13 cellular contexts compared by ENCODE assay signal in genomic region chr2:105261061-105261460, GRCh38. TPM values are rescaled to one million over a fixed set of nuclear protein-coding genes. Genes with fewer than 3 reads are reported as not detected.
DNase-seq lines count a peak whose midpoint lies in the region; ATAC-seq, FAIRE-seq and TF ChIP-seq lines count a peak whose summit lies in the region.
"Had no signal": no experiment of that assay in that cellular context is flagged by ENCODE, and none has a peak within 500 bp of the region (broad histone marks: within the 10 kb centered on the region; RNA-seq: fewer than 3 reads in every experiment).

No MANE protein-coding gene starts in this region.

- peaks cover 18% of the 10 kb centered on the region for H3K36me3 Mint-ChIP-seq in activated CD4-positive, alpha-beta T cell treated with anti-CD3 and anti-CD28 coated beads for 36 hours (ENCODE audit: low read depth)

- peaks cover 6% of the 10 kb centered on the region for H3K4me1 ChIP-seq in keratinocyte (ENCODE audit: control insufficient read depth, extremely low read depth, insufficient read depth, low read length)

- peaks cover 2% of the 10 kb centered on the region for H3K27me3 Mint-ChIP-seq in activated CD4-positive, alpha-beta T cell treated with anti-CD3 and anti-CD28 coated beads for 36 hours
- H3K27me3 Mint-ChIP-seq: stimulated activated naive CD8-positive, alpha-beta T cell treated with anti-CD3 and anti-CD28 coated beads, Interleukin-15, Interleukin-2, amounts not matched to agents 100 ng/mL and 50 ng/mL, for 24 hours had no signal

- no peak overlapping the region for H3K4me3 Mint-ChIP-seq in activated CD4-positive, alpha-beta T cell treated with anti-CD3 and anti-CD28 coated beads for 36 hours
- H3K4me3 Mint-ChIP-seq: activated T-cell treated with anti-CD3 and anti-CD28 coated beads, Interleukin-2, amount 50 U/mL, for 4 hours; stimulated activated naive CD8-positive, alpha-beta T cell treated with anti-CD3 and anti-CD28 coated beads, Interleukin-15, Interleukin-2, amounts not matched to agents 100 ng/mL and 50 ng/mL, for 24 hours had no signal

- dilution Hi-C loops in keratinocyte (cut with MboI; ENCODE audit: extremely low pct_ligation_motif_present, low sequenced_read_pairs): no loop called here

- no peak for FAIRE-seq in keratinocyte (lab: Jason Lieb, UNC)

- in situ Hi-C loops in astrocyte of the cerebellum (cut with HindIII; ENCODE audit: low sequenced_read_pairs): no loop called here

- H3K9me1 ChIP-seq in keratinocyte (ENCODE audit: control insufficient read depth, extremely low read depth, insufficient read depth, low read length): no peaks in the 10 kb centered on the region

- intact Hi-C loops in activated CD4-positive, alpha-beta T cell treated with anti-CD3 and anti-CD28 coated beads for 36 hours (cut with DNase I, micrococcal nuclease): no loop called here
- intact Hi-C loops in posterior cingulate gyrus (cut with DNase I): no loop called here

- H3K4me2 ChIP-seq in keratinocyte (ENCODE audit: control insufficient read depth, extremely low read depth, insufficient read depth, low read depth, low read length): peak overlapping the region; percentile 29

- no peak overlapping the region for H2AFZ ChIP-seq in keratinocyte (ENCODE audit: control insufficient read depth, low read length)

- no peaks in the 10 kb centered on the region for H3K79me2 ChIP-seq in keratinocyte (ENCODE audit: control insufficient read depth, insufficient read depth, low read length)

- TF ChIP-seq CTCF in astrocyte of the cerebellum (IDR thresholded peaks at IDR 0.05; ENCODE audit: low read depth, low read length, missing control alignments) (no peak), keratinocyte (optimal IDR thresholded peaks at IDR 0.05 in 1 of 3, IDR thresholded peaks at IDR 0.05 in 1 of 3, conservative IDR thresholded peaks at IDR 0.05 in 1 of 3; ENCODE audit: extremely low read depth in 1 of 3, insufficient read depth in 2 of 3, low read length in 3 of 3) (no peak)

- no peak overlapping the region for H3K9ac ChIP-seq in keratinocyte (ENCODE audit: control insufficient read depth, extremely low read depth, insufficient read depth, low read length)

- no peaks in the 10 kb centered on the region for H3K27me3 ChIP-seq in keratinocyte (ENCODE audit: control insufficient read depth, extremely low read depth, insufficient read depth, low read length)

- H3K9me3 ChIP-seq in keratinocyte (ENCODE audit: control insufficient read depth, low read depth, low read length): no peaks in the 10 kb centered on the region

- ATAC-seq in activated CD4-positive, alpha-beta T cell treated with anti-CD3 and anti-CD28 coated beads for 36 hours: no peak
- no peak for ATAC-seq in GM21515 (IDR thresholded peaks at IDR 0.05; ENCODE audit: unreplicated experiment)
- ATAC-seq: activated T-cell treated with anti-CD3 and anti-CD28 coated beads, Interleukin-2, amount 50 U/mL, for 4 hours had no signal

- no peaks in the 10 kb centered on the region for H3K9me3 Mint-ChIP-seq in activated CD4-positive, alpha-beta T cell treated with anti-CD3 and anti-CD28 coated beads for 36 hours (ENCODE audit: low read depth)
- H3K9me3 Mint-ChIP-seq: activated T-cell treated with anti-CD3 and anti-CD28 coated beads, Interleukin-2, amount 50 U/mL, for 4 hours; stimulated activated naive CD8-positive, alpha-beta T cell treated with anti-CD3 and anti-CD28 coated beads, Interleukin-15, Interleukin-2, amounts not matched to agents 100 ng/mL and 50 ng/mL, for 24 hours had no signal

- DNase-seq in A172 (ENCODE audit: low spot score) (peak; percentile 75), HK-2 (ENCODE audit: unreplicated experiment) (peak; percentile 82), astrocyte of the cerebellum (ENCODE audit: low read depth) (peak; percentile 88), keratinocyte (ENCODE audit: low read depth, low spot score) (peak; percentile 40), posterior cingulate gyrus (no peak), 8988T (no peak)
- DNase-seq in activated CD4-positive, alpha-beta T cell treated with anti-CD3 and anti-CD28 coated beads for 36 hours: no peak
- DNase-seq: activated T-cell treated with anti-CD3 and anti-CD28 coated beads, Interleukin-2, amount 50 U/mL, for 4 hours; cerebellar nuclear complex; NCI-H1694 treated with DMSO at 0.1 percent for 48 hours had no signal

- POLR2A ChIA-PET in activated CD4-positive, alpha-beta T cell treated with anti-CD3 and anti-CD28 coated beads for 36 hours (lab: Charles Lee): no interaction called here

- no peaks in the 10 kb centered on the region for H4K20me1 ChIP-seq in keratinocyte (ENCODE audit: control insufficient read depth, extremely low read depth, insufficient read depth, low read length)

- H3K4me3 ChIP-seq in astrocyte of the cerebellum (ENCODE audit: low read depth, low read length) (no peak overlapping the region), keratinocyte (ENCODE audit: control insufficient read depth in 2 of 3, extremely low read depth in 1 of 3, insufficient read depth in 2 of 3, low read depth in 1 of 3, low read length in 3 of 3) (no peak overlapping the region)

- peaks cover 0 to under 1% of the 10 kb centered on the region in 2 experiments for H3K36me3 ChIP-seq in keratinocyte (ENCODE audit: control insufficient read depth in 2 of 2, extremely low read depth in 1 of 2, insufficient read depth in 2 of 2, low read length in 2 of 2)

- no peaks in the 10 kb centered on the region for H3K4me1 Mint-ChIP-seq in activated CD4-positive, alpha-beta T cell treated with anti-CD3 and anti-CD28 coated beads for 36 hours

- no peak overlapping the region for H3K27ac Mint-ChIP-seq in activated CD4-positive, alpha-beta T cell treated with anti-CD3 and anti-CD28 coated beads for 36 hours
- H3K27ac Mint-ChIP-seq: stimulated activated naive CD8-positive, alpha-beta T cell treated with anti-CD3 and anti-CD28 coated beads, Interleukin-15, Interleukin-2, amounts not matched to agents 100 ng/mL and 50 ng/mL, for 24 hours had no signal

- CTCF ChIA-PET in activated CD4-positive, alpha-beta T cell treated with anti-CD3 and anti-CD28 coated beads for 36 hours (lab: Charles Lee): interaction anchor here (0.6 kb wide), 1 partner anchor 30 kb away, joined by 3 read pairs; no protein-coding TSS in a partner anchor

- H3K27ac ChIP-seq in keratinocyte (ENCODE audit: control insufficient read depth, insufficient read depth, low read length): no peak overlapping the region
- H3K27ac ChIP-seq: VCaP had no signal

RNA-seq across cellular contexts. Expression of gene GPR45, which starts 19.5 kb away (rescaled TPM):
- not detected in 2 replicates for total RNA-seq in A172 (2014; rRNA removed; shearing (Covaris generic))
- not detected in 3 replicates for polyA plus RNA-seq in keratinocyte
- polyA plus RNA-seq in keratinocyte (2011; ENCODE audit: low read depth): not detected
- not detected in 2 replicates for polyA plus RNA-seq in keratinocyte (2011; cell fraction: cytosol; rRNA removed)
- polyA plus RNA-seq in keratinocyte (2011; cell fraction: nucleus; rRNA removed): not detected in 2 replicates
- polyA plus RNA-seq in keratinocyte (2012; ENCODE audit: low replicate concordance): not detected in 2 replicates
- polyA minus RNA-seq in keratinocyte: not detected in 3 replicates
- polyA minus RNA-seq in keratinocyte (2011; cell fraction: cytosol; rRNA and poly(A)+ RNA removed): not detected
- not detected in 2 replicates for polyA minus RNA-seq in keratinocyte (2011; cell fraction: nucleus; rRNA and poly(A)+ RNA removed)
- not detected for total RNA-seq in activated CD4-positive, alpha-beta T cell treated with anti-CD3 and anti-CD28 coated beads for 36 hours
- total RNA-seq: activated T-cell treated with anti-CD3 and anti-CD28 coated beads, Interleukin-2, amount 50 U/mL, for 4 hours had no signal

Comparison
In these comparisons a context has a peak if more than half of its experiments do, and no peak if none do; other contexts are left out.
1. DNase-seq: peak in A172 (single experiment), HK-2 (single experiment), astrocyte of the cerebellum (single experiment) and keratinocyte (single experiment); none in activated CD4-positive, alpha-beta T cell treated with anti-CD3 and anti-CD28 coated beads for 36 hours (single experiment), posterior cingulate gyrus (0 of 10) and 8988T (single experiment).